In genomic region chr17:77725851-77726250, GRCh38 we compare ENCODE assay signal across 12 cellular contexts.
"Had no signal": no experiment of that assay in that cellular context is flagged by ENCODE, and none has a peak within 500 bp of the region (broad histone marks: within the 10 kb centered on the region; RNA-seq: fewer than 3 reads in every experiment).

No MANE protein-coding gene starts in this region.

- H3K4me3 Mint-ChIP-seq: activated naive CD8-positive, alpha-beta T cell; nephron progenitor cell; T-helper 1 cell treated with Interleukin-12 subunit alpha and Interleukin-12 subunit beta and Interleukin-4 antibody, amounts not matched to agents 30 μg/mL and 1 μg/mL, for 36 hours; type B pancreatic cell had no signal

- H3K36me3 ChIP-seq: SJSA1 had no signal

- H3K27me3 Mint-ChIP-seq: activated naive CD8-positive, alpha-beta T cell had no signal

- H3K9me3 ChIP-seq: SJSA1, testis had no signal

- H3K4me1 ChIP-seq: SJSA1 had no signal

- DNase-seq: activated CD4-positive, alpha-beta T cell treated with anti-CD3 and anti-CD28 coated beads, Interleukin-2, amount 50 U/mL, for 4 hours; foreskin melanocyte; glutamatergic neuron; hippocampal formation; mammary epithelial cell; nephron progenitor cell; testis had no signal

- H3K27me3 ChIP-seq: testis had no signal

- H3K27ac ChIP-seq: SJSA1, testis had no signal

- H3K36me3 Mint-ChIP-seq: type B pancreatic cell had no signal

- H3K9me3 Mint-ChIP-seq: T-helper 1 cell treated with Interleukin-12 subunit alpha and Interleukin-12 subunit beta and Interleukin-4 antibody, amounts not matched to agents 30 μg/mL and 1 μg/mL, for 36 hours; type B pancreatic cell had no signal

- H3K27ac Mint-ChIP-seq: activated naive CD8-positive, alpha-beta T cell; nephron progenitor cell; progenitor cell of endocrine pancreas; T-helper 1 cell treated with Interleukin-12 subunit alpha and Interleukin-12 subunit beta and Interleukin-4 antibody, amounts not matched to agents 30 μg/mL and 1 μg/mL, for 36 hours; type B pancreatic cell had no signal

- H3K4me3 ChIP-seq: SJSA1, testis had no signal
